Comparison of ENCODE assay signal across 22 cellular contexts in genomic region chr3:35448681-35449080, GRCh38.
DNase-seq lines count a peak whose midpoint lies in the region; ATAC-seq and TF ChIP-seq lines count a peak whose summit lies in the region.
"Had no signal": no experiment of that assay in that cellular context is flagged by ENCODE, and none has a peak within 500 bp of the region (broad histone marks: within the 10 kb centered on the region; RNA-seq: fewer than 3 reads in every experiment).

No MANE protein-coding gene starts in this region.

- peak overlapping the region; percentile 15 for H3K27ac Mint-ChIP-seq in mesothelial cell of epicardium
- H3K27ac Mint-ChIP-seq: B cell; CD4-positive, CD25-positive, alpha-beta regulatory T cell; CD8-positive, alpha-beta T cell; GM23338; H9 had no signal

- peaks cover 4% of the 10 kb centered on the region for H3K9me3 Mint-ChIP-seq in mesothelial cell of epicardium
- H3K9me3 Mint-ChIP-seq: CD8-positive, alpha-beta T cell had no signal

- DNase-seq in SK-N-SH (no peak), G401 (ENCODE audit: low spot score) (peak; percentile 61), cerebellum (ENCODE audit: low spot score) (peak; percentile 37), mesothelial cell of epicardium (ENCODE audit: low spot score in 2 of 2, unreplicated experiment in 2 of 2) (no peak), GM03348 (ENCODE audit: low spot score) (no peak), dermis blood vessel endothelial cell (no peak)
- DNase-seq: Caco-2; CD4-positive, CD25-positive, alpha-beta regulatory T cell; CD8-positive, alpha-beta T cell; DMS153; DMS79; EL; GF-D8; H9 had no signal

- no peak for TF ChIP-seq RAD21 in SK-N-SH (IDR thresholded peaks at IDR 0.05; ENCODE audit: low read length)

- H2AFZ ChIP-seq in SK-N-SH (ENCODE audit: low read depth): peak overlapping the region; percentile 35; the same call in 1 of the 2 replicates
- H2AFZ ChIP-seq: GM23338 had no signal

- H3K27me3 Mint-ChIP-seq in mesothelial cell of epicardium (ENCODE audit: low read depth): no peaks in the 10 kb centered on the region
- H3K27me3 Mint-ChIP-seq: B cell; CD4-positive, CD25-positive, alpha-beta regulatory T cell had no signal

- CTCF ChIA-PET in SK-N-SH (lab: Yijun Ruan, JAX): no interaction called here

- in situ Hi-C loops in G401 (cut with HindIII; ENCODE audit: low sequenced_read_pairs): no loop called here

- H3K4me1 Mint-ChIP-seq in mesothelial cell of epicardium: peaks cover 10% of the 10 kb centered on the region
- H3K4me1 Mint-ChIP-seq: B cell; CD4-positive, CD25-positive, alpha-beta regulatory T cell; GM23338; H9 had no signal

- TF ChIP-seq CTCF in SK-N-SH (IDR thresholded peaks at IDR 0.05): no peak
- TF ChIP-seq CTCF in mesothelial cell of epicardium (IDR thresholded peaks at IDR 0.05; ENCODE audit: unreplicated experiment): no peak

- H3K9me2 ChIP-seq in SK-N-SH: no peaks in the 10 kb centered on the region

- H3K36me3 ChIP-seq in SK-N-SH (replicated peaks in 1 of 2; ENCODE audit: control insufficient read depth in 1 of 2, insufficient read depth in 2 of 2, low read length in 1 of 2): no peaks in the 10 kb centered on the region
- H3K36me3 ChIP-seq: BLaER1 had no signal

- H3F3A ChIP-seq in SK-N-SH (replicated peaks; ENCODE audit: insufficient read depth): no peaks in the 10 kb centered on the region

- no peak overlapping the region for H3K9ac ChIP-seq in SK-N-SH
- H3K9ac ChIP-seq: BLaER1 had no signal

- no peak overlapping the region for H3K4me3 Mint-ChIP-seq in mesothelial cell of epicardium
- H3K4me3 Mint-ChIP-seq: B cell; CD4-positive, CD25-positive, alpha-beta regulatory T cell; CD8-positive, alpha-beta T cell; GM23338; H9 had no signal

- no peaks in the 10 kb centered on the region for H3K79me2 ChIP-seq in SK-N-SH (ENCODE audit: insufficient read depth)

- H3K4me3 ChIP-seq in SK-N-SH (ENCODE audit: low read depth in 2 of 2, low read length in 1 of 2): no peak overlapping the region
- H3K4me3 ChIP-seq: BLaER1, GM23338 had no signal

- POLR2A ChIA-PET in SK-N-SH (lab: Yijun Ruan, JAX): no interaction called here

- H3K4me2 ChIP-seq in SK-N-SH: no peak overlapping the region
- H3K4me2 ChIP-seq: BLaER1, GM23338 had no signal

- WGBS in SK-N-SH (ENCODE audit: low lambda C conversion rate): 53% methylated on average over 1 of the region's 1 CpG

- H3K27ac ChIP-seq in SK-N-SH (ENCODE audit: low read depth in 2 of 2, low read length in 1 of 2): no peak overlapping the region
- H3K27ac ChIP-seq: 22Rv1, BLaER1, C4-2B had no signal

- TF ChIP-seq EP300 in SK-N-SH (IDR thresholded peaks at IDR 0.05; ENCODE audit: borderline replicate concordance in 1 of 2, low read depth in 1 of 2, low read length in 1 of 2): no peak

- H3K36me3 Mint-ChIP-seq in mesothelial cell of epicardium: peaks cover under 1% of the 10 kb centered on the region
- H3K36me3 Mint-ChIP-seq: CD4-positive, CD25-positive, alpha-beta regulatory T cell; CD8-positive, alpha-beta T cell had no signal

- no peaks in the 10 kb centered on the region for H3K27me3 ChIP-seq in SK-N-SH (ENCODE audit: insufficient read depth)
- H3K27me3 ChIP-seq: BLaER1 had no signal

- peaks cover 0 to 2% of the 10 kb centered on the region in 2 experiments; a peak in 1 of 4 replicates for H3K4me1 ChIP-seq in SK-N-SH (ENCODE audit: control insufficient read depth in 1 of 2, insufficient read depth in 2 of 2, low read depth in 1 of 2, low read length in 1 of 2)
- H3K4me1 ChIP-seq: BLaER1, Caco-2 had no signal

- no peaks in the 10 kb centered on the region for H4K20me1 ChIP-seq in SK-N-SH (ENCODE audit: insufficient read depth)
- H4K20me1 ChIP-seq: BLaER1 had no signal

- H3K9me3 ChIP-seq in SK-N-SH: no peaks in the 10 kb centered on the region
- H3K9me3 ChIP-seq: Caco-2 had no signal

- no peak for ATAC-seq in SK-N-SH treated with all-trans-retinoic acid at 6 μM for 48 hours
- no peak for ATAC-seq in GM21390 (IDR thresholded peaks at IDR 0.05; ENCODE audit: unreplicated experiment)
- ATAC-seq: CD8-positive, alpha-beta T cell; GM23338; HCT116 had no signal

TF ChIP-seq in SK-N-SH, 30 proteins besides CTCF, POLR2A, EP300 and RAD21:
- TF ChIP-seq JUND (IDR thresholded peaks at IDR 0.05) (no peak), MEF2A (IDR thresholded peaks at IDR 0.05; ENCODE audit: borderline replicate concordance, low read depth) (no peak), ELF1 (IDR thresholded peaks at IDR 0.05) (no peak), USF1 (IDR thresholded peaks at IDR 0.05; ENCODE audit: borderline replicate concordance, low read depth) (no peak), FOXJ3 (CRISPR knock-in tag; IDR thresholded peaks at IDR 0.05) (no peak), TAF1 (IDR thresholded peaks at IDR 0.05; ENCODE audit: borderline replicate concordance, low read depth, low read length) (no peak), TEAD4 (IDR thresholded peaks at IDR 0.05; ENCODE audit: borderline replicate concordance, insufficient read depth) (no peak), ZBTB33 (IDR thresholded peaks at IDR 0.05; ENCODE audit: borderline replicate concordance, low read depth) (no peak), MXI1 (IDR thresholded peaks at IDR 0.05; ENCODE audit: low read depth, low read length) (no peak), POLR2AphosphoS5 (IDR thresholded peaks at IDR 0.05; ENCODE audit: low read depth, low read length) (no peak), YY1 (IDR thresholded peaks at IDR 0.05; ENCODE audit: low read depth) (no peak), CHD2 (IDR thresholded peaks at IDR 0.05; ENCODE audit: low read length, partially characterized antibody) (no peak)

TF ChIP-seq in SK-N-SH treated with all-trans-retinoic acid at 6 μM for 48 hours, 23 proteins besides CTCF, POLR2A, EP300 and RAD21:
- TF ChIP-seq ZFP3 (CRISPR knock-in tag; IDR thresholded peaks at IDR 0.05): no peak
- TF ChIP-seq ESRRG (CRISPR knock-in tag; IDR thresholded peaks at IDR 0.05): no peak

Comparison
In these comparisons a context has a peak if more than half of its experiments do, and no peak if none do; other contexts are left out.
1. DNase-seq: peak in G401 (single experiment) and cerebellum (single experiment); none in SK-N-SH (single experiment), mesothelial cell of epicardium (0 of 2), GM03348 (single experiment) and dermis blood vessel endothelial cell (single experiment).